ENCODE assay signal across 14 cellular contexts in genomic region chr1:3673381-3674099, GRCh38. TPM values are rescaled to one million over a fixed set of nuclear protein-coding genes. Genes with fewer than 3 reads are reported as not detected.
DNase-seq lines count a peak whose midpoint lies in the region; ATAC-seq, FAIRE-seq and TF ChIP-seq lines count a peak whose summit lies in the region.
"Had no signal": no experiment of that assay in that cellular context is flagged by ENCODE, and none has a peak within 500 bp of the region (broad histone marks: within the 10 kb centered on the region; RNA-seq: fewer than 3 reads in every experiment).

No MANE protein-coding gene starts in this region.

- no peak for TF ChIP-seq EP300 in HepG2 (IDR thresholded peaks at IDR 0.05; ENCODE audit: low read depth in 2 of 2, low read length in 2 of 2)
- no peak for TF ChIP-seq EP300 in HepG2 (CRISPR knock-in tag; IDR thresholded peaks at IDR 0.05; ENCODE audit: borderline replicate concordance)

- H2AFZ ChIP-seq in HepG2 (ENCODE audit: low read length): no peak overlapping the region

- BruUV-seq in HepG2 (replicated peaks; lab: Mats Ljungman, UMichigan): no TSS peak

- H4K20me1 ChIP-seq in BLaER1 treated with 17β-estradiol and CSF1 and Interleukin-3, amounts not matched to agents 10 nM and 100 nM: no peaks in the 10 kb centered on the region
- H4K20me1 ChIP-seq in HepG2 (ENCODE audit: insufficient read depth, low read length): peaks cover 3% of the 10 kb centered on the region; the same call in 1 of the 2 replicates

- peaks cover 56% of the 10 kb centered on the region for H3K27me3 Mint-ChIP-seq in nephron progenitor cell (ENCODE audit: low read depth, poor library complexity)

- no peak for TF ChIP-seq RAD21 in HepG2 (CRISPR knock-in tag; IDR thresholded peaks at IDR 0.05)

- no peak for FAIRE-seq in HepG2 (lab: Jason Lieb, UNC)
- FAIRE-seq: pancreas had no signal

- no peak for TF ChIP-seq POLR2A in HepG2 (IDR thresholded peaks at IDR 0.05; ENCODE audit: insufficient read depth in 1 of 2, low read depth in 2 of 2, low read length in 2 of 2)

- H3K4me3 ChIP-seq in BLaER1 treated with 17β-estradiol and CSF1 and Interleukin-3, amounts not matched to agents 10 nM and 100 nM: no peak overlapping the region
- no peak overlapping the region for H3K4me3 ChIP-seq in HepG2 (replicated peaks in 1 of 3; ENCODE audit: insufficient read depth in 1 of 3, low read depth in 2 of 3, low read length in 3 of 3)
- H3K4me3 ChIP-seq: SJSA1 had no signal

- WGBS in HepG2 (ENCODE audit: low lambda C conversion rate): 89% methylated on average over 18 of the region's 25 CpGs

- no peaks in the 10 kb centered on the region for H3K9me3 Mint-ChIP-seq in nephron progenitor cell
- H3K9me3 Mint-ChIP-seq: activated T-helper 1 cell treated with anti-CD3 and anti-CD28 coated beads, Interleukin-12 subunit alpha, Interleukin-12 subunit beta, Interleukin-2, Interleukin-4 antibody, amounts not matched to agents 30 ng/mL and 10 ng/mL and 1 ng/mL, durations not matched to agents 14 hours and 24 hours and 36 hours had no signal

- H3K27me3 ChIP-seq in BLaER1 treated with 17β-estradiol and CSF1 and Interleukin-3, amounts not matched to agents 10 nM and 100 nM: no peaks in the 10 kb centered on the region
- H3K27me3 ChIP-seq in HepG2 (ENCODE audit: control insufficient read depth in 1 of 2, insufficient read depth in 2 of 2, low read length in 2 of 2): no peaks in the 10 kb centered on the region; a peak in 1 of 5 replicates
- H3K27me3 ChIP-seq: brain microvascular endothelial cell, pancreas, SJSA1 had no signal

- TF ChIP-seq CTCF in GM13977 (IDR thresholded peaks at IDR 0.05; ENCODE audit: extremely low read depth, insufficient read depth, missing control alignments) (no peak), HepG2 (CRISPR knock-in tag; IDR thresholded peaks at IDR 0.05) (no peak), nephron progenitor cell (IDR thresholded peaks at IDR 0.05) (no peak)

- H3K27ac Mint-ChIP-seq in nephron progenitor cell: no peak overlapping the region
- H3K27ac Mint-ChIP-seq: activated T-helper 1 cell treated with anti-CD3 and anti-CD28 coated beads, Interleukin-12 subunit alpha, Interleukin-12 subunit beta, Interleukin-2, Interleukin-4 antibody, amounts not matched to agents 30 ng/mL and 10 ng/mL and 1 ng/mL, durations not matched to agents 14 hours and 24 hours and 36 hours had no signal

- CTCF ChIA-PET in HepG2 (lab: Yijun Ruan, JAX; ENCODE audit: low intra/inter-chr PET ratio, low total read pairs): no interaction called here

- POLR2A ChIA-PET in HepG2 (lab: Yijun Ruan, JAX): no interaction called here

- no peaks in the 10 kb centered on the region for H3K9me3 ChIP-seq in BLaER1 treated with 17β-estradiol and CSF1 and Interleukin-3, amounts not matched to agents 10 nM and 100 nM (replicated peaks in 1 of 11)
- no peaks in the 10 kb centered on the region for H3K9me3 ChIP-seq in HepG2 (ENCODE audit: low read length)
- H3K9me3 ChIP-seq: pancreas, SJSA1 had no signal

- ATAC-seq in HepG2: no peak
- no peak for ATAC-seq in GM21526 (IDR thresholded peaks at IDR 0.05; ENCODE audit: low FRiP score, unreplicated experiment)
- ATAC-seq: left lobe of liver had no signal

- H3K4me1 ChIP-seq in BLaER1 treated with 17β-estradiol and CSF1 and Interleukin-3, amounts not matched to agents 10 nM and 100 nM: peaks cover 90 to 100% (median 99%) of the 10 kb centered on the region in 10 experiments
- H3K4me1 ChIP-seq in HepG2 (ENCODE audit: insufficient read depth, low read length): peaks cover 8% of the 10 kb centered on the region
- H3K4me1 ChIP-seq: SJSA1 had no signal

- H3K4me3 Mint-ChIP-seq in nephron progenitor cell: no peak overlapping the region
- H3K4me3 Mint-ChIP-seq: activated T-helper 1 cell treated with anti-CD3 and anti-CD28 coated beads, Interleukin-12 subunit alpha, Interleukin-12 subunit beta, Interleukin-2, Interleukin-4 antibody, amounts not matched to agents 30 ng/mL and 10 ng/mL and 1 ng/mL, durations not matched to agents 14 hours and 24 hours and 36 hours had no signal

- no peaks in the 10 kb centered on the region for H3K36me3 ChIP-seq in BLaER1 treated with 17β-estradiol and CSF1 and Interleukin-3, amounts not matched to agents 10 nM and 100 nM
- H3K36me3 ChIP-seq in HepG2 (replicated peaks in 1 of 2; ENCODE audit: control insufficient read depth in 1 of 2, insufficient read depth in 2 of 2, low read length in 2 of 2): no peaks in the 10 kb centered on the region
- H3K36me3 ChIP-seq: brain microvascular endothelial cell, pancreas, SJSA1 had no signal

- in situ Hi-C loops in GM13977 (cut with MboI; ENCODE audit: low pct_unique_long_range_greater_than_20kb, low sequenced_read_pairs, unreplicated experiment) (no loop called here), HepG2 (cut with HindIII; ENCODE audit: extremely low pct_ligation_motif_present, low pct_unique_long_range_greater_than_20kb) (no loop called here)

- DNase-seq in GM13977 (ENCODE audit: low spot score) (peak; percentile 61), OCI-M1 (lab: John Stamatoyannopoulos, UW) (peak; percentile 38), HepG2 (ENCODE audit: low spot score) (no peak), HuH-7 (ENCODE audit: low spot score) (no peak), nucleus accumbens (lab: John Stamatoyannopoulos, UW) (no peak), nephron progenitor cell (no peak)
- DNase-seq: brain microvascular endothelial cell, NCI-H510A treated with DMSO at 0.1 percent for 48 hours had no signal

- peak overlapping the region in 9 of 11 experiments; percentile 60 to 100 (median 86); a peak in 18 of 22 replicates for H3K27ac ChIP-seq in BLaER1 treated with 17β-estradiol and CSF1 and Interleukin-3, amounts not matched to agents 10 nM and 100 nM
- H3K27ac ChIP-seq in HepG2 (ENCODE audit: extremely low read length, insufficient read depth, low read length): no peak overlapping the region
- H3K27ac ChIP-seq: brain microvascular endothelial cell, pancreas, SJSA1 had no signal

- H3K36me3 Mint-ChIP-seq in nephron progenitor cell (ENCODE audit: low read depth): no peaks in the 10 kb centered on the region

- peak overlapping the region; percentile 59 to 96 (median 88) for H3K4me2 ChIP-seq in BLaER1 treated with 17β-estradiol and CSF1 and Interleukin-3, amounts not matched to agents 10 nM and 100 nM
- no peak overlapping the region for H3K4me2 ChIP-seq in HepG2 (ENCODE audit: low read depth, low read length)

- intact Hi-C loops in HepG2 (cut with micrococcal nuclease; ENCODE audit: unreplicated experiment): no loop called here

- peaks cover 24% of the 10 kb centered on the region for H3K4me1 Mint-ChIP-seq in nephron progenitor cell

- H3K9ac ChIP-seq in BLaER1 treated with 17β-estradiol and CSF1 and Interleukin-3, amounts not matched to agents 10 nM and 100 nM: peak overlapping the region in 9 of 11 experiments; percentile 12 to 66 (median 56); a peak in 15 of 22 replicates
- no peak overlapping the region for H3K9ac ChIP-seq in HepG2 (ENCODE audit: insufficient read depth, low read depth, low read length)

- H3K79me2 ChIP-seq in HepG2 (ENCODE audit: insufficient read depth, low read length): no peaks in the 10 kb centered on the region

RNA-seq across cellular contexts. Expression of gene TP73, which starts 21.2 kb away (rescaled TPM):
- 0.69 and 1.1 TPM in 2 replicates for total RNA-seq in HepG2 (2016; rRNA removed; fragmentation: Illumina TruSeq; extraction: Trizol)
- total RNA-seq in HepG2 (2016; cell fraction: cytosol; rRNA removed; fragmentation: Illumina TruSeq; extraction: Trizol; ENCODE audit: low read depth): 0.35 and 0.51 TPM in 2 replicates
- total RNA-seq in HepG2 (2016; cell fraction: insoluble cytoplasmic fraction; rRNA removed; fragmentation: Illumina TruSeq; extraction: Trizol): 0.39 and 1.1 TPM in 2 replicates
- total RNA-seq in HepG2 (2016; cell fraction: membrane; rRNA removed; fragmentation: Illumina TruSeq; extraction: Trizol): 1.3 and 1.4 TPM in 2 replicates
- total RNA-seq in HepG2 (2016; cell fraction: nucleus; rRNA removed; fragmentation: Illumina TruSeq; extraction: Trizol): 1.7 and 2.1 TPM in 2 replicates
- 0.49 and 0.59 TPM in 2 replicates for polyA plus RNA-seq in HepG2 (2011; rRNA removed)
- 0.10 and 0.28 TPM in 2 replicates for polyA plus RNA-seq in HepG2 (2011; cell fraction: cytosol; rRNA removed)
- polyA plus RNA-seq in HepG2 (2011; cell fraction: nucleus; rRNA removed): 1.8 and 3.5 TPM in 2 replicates
- polyA plus RNA-seq in HepG2 (2012): 0.37 and 0.74 TPM in 2 replicates
- 0.45 and 0.53 TPM in 2 replicates for polyA plus RNA-seq in HepG2 (2016; cell fraction: cytosol; fragmentation: Illumina TruSeq; extraction: Trizol; ENCODE audit: low read depth)
- polyA plus RNA-seq in HepG2 (2016; cell fraction: insoluble cytoplasmic fraction; fragmentation: Illumina TruSeq; extraction: Trizol; ENCODE audit: low read depth): 1.5 and 1.9 TPM in 2 replicates
- 0.93 and 1.4 TPM in 2 replicates for polyA plus RNA-seq in HepG2 (2016; cell fraction: membrane; fragmentation: Illumina TruSeq; extraction: Trizol; ENCODE audit: low read depth)
- polyA plus RNA-seq in HepG2 (2016; cell fraction: nucleus; fragmentation: Illumina TruSeq; extraction: Trizol; ENCODE audit: insufficient read depth, low read depth): 3.4 and 3.9 TPM in 2 replicates
- polyA minus RNA-seq in HepG2 (2011; rRNA and poly(A)+ RNA removed; ENCODE audit: low replicate concordance): 0.48 TPM in 1 of 2 replicates, not detected in the other
- polyA minus RNA-seq in HepG2 (2011; cell fraction: cytosol; rRNA and poly(A)+ RNA removed): 0.30 and 0.62 TPM in 2 replicates
- 0.99 and 1.2 TPM in 2 replicates for polyA minus RNA-seq in HepG2 (2011; cell fraction: nucleus; rRNA and poly(A)+ RNA removed)

RNA-seq across cellular contexts. Expression of gene WRAP73, which starts 23.6 kb away (rescaled TPM):
- 18.1 and 21.0 TPM in 2 replicates for total RNA-seq in HepG2 (2016; rRNA removed; fragmentation: Illumina TruSeq; extraction: Trizol)
- total RNA-seq in HepG2 (2016; cell fraction: cytosol; rRNA removed; fragmentation: Illumina TruSeq; extraction: Trizol; ENCODE audit: low read depth): 5.0 and 5.8 TPM in 2 replicates
- 20.2 and 20.3 TPM in 2 replicates for total RNA-seq in HepG2 (2016; cell fraction: insoluble cytoplasmic fraction; rRNA removed; fragmentation: Illumina TruSeq; extraction: Trizol)
- 8.8 and 10.8 TPM in 2 replicates for total RNA-seq in HepG2 (2016; cell fraction: membrane; rRNA removed; fragmentation: Illumina TruSeq; extraction: Trizol)
- total RNA-seq in HepG2 (2016; cell fraction: nucleus; rRNA removed; fragmentation: Illumina TruSeq; extraction: Trizol): 14.3 and 17.1 TPM in 2 replicates
- polyA plus RNA-seq in HepG2 (2011; rRNA removed): 40.4 and 44.1 TPM in 2 replicates
- polyA plus RNA-seq in HepG2 (2011; cell fraction: cytosol; rRNA removed): 27.5 and 35.0 TPM in 2 replicates
- 78.4 and 79.9 TPM in 2 replicates for polyA plus RNA-seq in HepG2 (2011; cell fraction: nucleus; rRNA removed)
- 12.9 and 18.3 TPM in 2 replicates for polyA plus RNA-seq in HepG2 (2012)
- 5.5 TPM in 2 replicates for polyA plus RNA-seq in HepG2 (2016; cell fraction: cytosol; fragmentation: Illumina TruSeq; extraction: Trizol; ENCODE audit: low read depth)
- 19.4 and 25.1 TPM in 2 replicates for polyA plus RNA-seq in HepG2 (2016; cell fraction: insoluble cytoplasmic fraction; fragmentation: Illumina TruSeq; extraction: Trizol; ENCODE audit: low read depth)
- polyA plus RNA-seq in HepG2 (2016; cell fraction: membrane; fragmentation: Illumina TruSeq; extraction: Trizol; ENCODE audit: low read depth): 6.3 and 7.2 TPM in 2 replicates
- polyA plus RNA-seq in HepG2 (2016; cell fraction: nucleus; fragmentation: Illumina TruSeq; extraction: Trizol; ENCODE audit: insufficient read depth, low read depth): 41.4 and 53.5 TPM in 2 replicates
- 43.7 and 46.5 TPM in 2 replicates for polyA minus RNA-seq in HepG2 (2011; rRNA and poly(A)+ RNA removed; ENCODE audit: low replicate concordance)
- 11.9 and 16.4 TPM in 2 replicates for polyA minus RNA-seq in HepG2 (2011; cell fraction: cytosol; rRNA and poly(A)+ RNA removed)
- polyA minus RNA-seq in HepG2 (2011; cell fraction: nucleus; rRNA and poly(A)+ RNA removed): 18.4 and 19.5 TPM in 2 replicates

RNA-seq across cellular contexts. Expression of gene TPRG1L, which starts 48.7 kb away (rescaled TPM):
- total RNA-seq in HepG2 (2016; rRNA removed; fragmentation: Illumina TruSeq; extraction: Trizol): 21.3 and 31.7 TPM in 2 replicates
- total RNA-seq in HepG2 (2016; cell fraction: cytosol; rRNA removed; fragmentation: Illumina TruSeq; extraction: Trizol; ENCODE audit: low read depth): 5.7 and 6.3 TPM in 2 replicates
- total RNA-seq in HepG2 (2016; cell fraction: insoluble cytoplasmic fraction; rRNA removed; fragmentation: Illumina TruSeq; extraction: Trizol): 20.0 and 34.6 TPM in 2 replicates
- 26.8 and 28.4 TPM in 2 replicates for total RNA-seq in HepG2 (2016; cell fraction: membrane; rRNA removed; fragmentation: Illumina TruSeq; extraction: Trizol)
- 13.9 and 17.8 TPM in 2 replicates for total RNA-seq in HepG2 (2016; cell fraction: nucleus; rRNA removed; fragmentation: Illumina TruSeq; extraction: Trizol)
- polyA plus RNA-seq in HepG2 (2011; rRNA removed): 37.4 and 44.3 TPM in 2 replicates
- 39.8 and 48.5 TPM in 2 replicates for polyA plus RNA-seq in HepG2 (2011; cell fraction: cytosol; rRNA removed)
- 18.5 and 21.7 TPM in 2 replicates for polyA plus RNA-seq in HepG2 (2011; cell fraction: nucleus; rRNA removed)
- 32.1 and 36.9 TPM in 2 replicates for polyA plus RNA-seq in HepG2 (2012)
- polyA plus RNA-seq in HepG2 (2016; cell fraction: cytosol; fragmentation: Illumina TruSeq; extraction: Trizol; ENCODE audit: low read depth): 9.7 and 10.7 TPM in 2 replicates
- 66.4 and 67.1 TPM in 2 replicates for polyA plus RNA-seq in HepG2 (2016; cell fraction: insoluble cytoplasmic fraction; fragmentation: Illumina TruSeq; extraction: Trizol; ENCODE audit: low read depth)
- polyA plus RNA-seq in HepG2 (2016; cell fraction: membrane; fragmentation: Illumina TruSeq; extraction: Trizol; ENCODE audit: low read depth): 27.9 and 28.2 TPM in 2 replicates
- polyA plus RNA-seq in HepG2 (2016; cell fraction: nucleus; fragmentation: Illumina TruSeq; extraction: Trizol; ENCODE audit: insufficient read depth, low read depth): 42.7 TPM in 2 replicates
- 33.6 and 37.3 TPM in 2 replicates for polyA minus RNA-seq in HepG2 (2011; rRNA and poly(A)+ RNA removed; ENCODE audit: low replicate concordance)
- 24.6 and 30.2 TPM in 2 replicates for polyA minus RNA-seq in HepG2 (2011; cell fraction: cytosol; rRNA and poly(A)+ RNA removed)
- polyA minus RNA-seq in HepG2 (2011; cell fraction: nucleus; rRNA and poly(A)+ RNA removed): 8.0 and 10.2 TPM in 2 replicates

Comparison
In these comparisons a context has a peak if more than half of its experiments do, and no peak if none do; other contexts are left out.
1. DNase-seq: peak in GM13977 (single experiment) and OCI-M1 (single experiment); none in HepG2 (single experiment), HuH-7 (single experiment), nucleus accumbens (0 of 56) and nephron progenitor cell (single experiment).